In the genomic region with DNA sequence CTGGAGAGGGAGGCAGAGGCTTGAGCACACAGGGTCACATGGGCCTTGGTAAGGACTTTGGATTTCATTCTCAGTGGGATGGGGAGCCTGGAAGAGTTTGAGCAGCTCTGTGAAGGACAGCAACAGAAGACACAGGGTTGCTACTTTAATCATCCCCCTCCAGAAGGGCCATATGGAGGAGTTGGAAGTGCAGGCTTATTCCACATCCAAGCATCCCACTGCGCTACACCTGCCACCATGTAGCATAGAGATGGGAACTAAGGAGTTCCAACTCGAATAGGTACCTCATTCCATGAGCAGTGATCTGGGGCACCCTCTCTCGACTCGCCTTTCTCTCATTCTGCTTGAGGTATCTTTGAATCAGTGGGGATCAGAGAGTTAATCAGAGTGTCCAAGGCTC, we compare ENCODE assay signal across 24 cellular contexts. TPM values are rescaled to one million over a fixed set of nuclear protein-coding genes. Genes with fewer than 3 reads are reported as not detected.
DNase-seq lines count a peak whose midpoint lies in the region; ATAC-seq, FAIRE-seq and TF ChIP-seq lines count a peak whose summit lies in the region.
"Had no signal": no experiment of that assay in that cellular context is flagged by ENCODE, and none has a peak within 500 bp of the region (broad histone marks: within the 10 kb centered on the region; RNA-seq: fewer than 3 reads in every experiment).

No MANE protein-coding gene starts in this region.

- no peaks in the 10 kb centered on the region for H3K36me3 ChIP-seq in HepG2 (replicated peaks in 1 of 2; ENCODE audit: control insufficient read depth in 1 of 2, insufficient read depth in 2 of 2, low read length in 2 of 2)
- H3K36me3 ChIP-seq: BE2C; BLaER1 treated with 17β-estradiol and CSF1 and Interleukin-3, amounts not matched to agents 10 nM and 100 nM had no signal

- H3K27ac ChIP-seq in HepG2 (ENCODE audit: extremely low read length, insufficient read depth, low read length), result no peak overlapping the region
- H3K27ac ChIP-seq: A549; BLaER1 treated with 17β-estradiol and CSF1 and Interleukin-3, amounts not matched to agents 10 nM and 100 nM had no signal

- 0% methylated on average over 2 of the region's 4 CpGs for WGBS in HepG2 (ENCODE audit: low lambda C conversion rate)

- no peak overlapping the region for H3K4me2 ChIP-seq in HepG2 (ENCODE audit: low read depth, low read length)
- H3K4me2 ChIP-seq: A549; BLaER1 treated with 17β-estradiol and CSF1 and Interleukin-3, amounts not matched to agents 10 nM and 100 nM; GM23338 had no signal

- H3K9ac ChIP-seq in HepG2 (ENCODE audit: insufficient read depth, low read depth, low read length), result no peak overlapping the region
- H3K9ac ChIP-seq: BLaER1 treated with 17β-estradiol and CSF1 and Interleukin-3, amounts not matched to agents 10 nM and 100 nM had no signal

- intact Hi-C loops in cardiac septum (cut with DNase I) (no loop called here), HepG2 (cut with micrococcal nuclease; ENCODE audit: unreplicated experiment) (no loop called here)

- H3K79me2 ChIP-seq in HepG2 (ENCODE audit: insufficient read depth, low read length), result no peaks in the 10 kb centered on the region

- CTCF ChIA-PET in HepG2 (lab: Yijun Ruan, JAX; ENCODE audit: low intra/inter-chr PET ratio, low total read pairs), result no interaction called here

- FAIRE-seq in HepG2 (lab: Jason Lieb, UNC), result no peak
- FAIRE-seq: A549, D721Med, GM12878 had no signal

- H3K4me1 Mint-ChIP-seq in T-helper 17 cell, result peaks cover 17% of the 10 kb centered on the region
- H3K4me1 Mint-ChIP-seq: GM23338 had no signal

- H3K4me1 ChIP-seq in HepG2 (ENCODE audit: insufficient read depth, low read length), result no peaks in the 10 kb centered on the region
- H3K4me1 ChIP-seq: A549, BE2C had no signal

- H3K36me3 Mint-ChIP-seq in T-helper 17 cell (ENCODE audit: low read depth), result no peaks in the 10 kb centered on the region
- H3K36me3 Mint-ChIP-seq: CD14-positive monocyte; CD8-positive, alpha-beta memory T cell had no signal

- TF ChIP-seq POLR2A in HepG2 (IDR thresholded peaks at IDR 0.05; ENCODE audit: insufficient read depth in 1 of 2, low read depth in 2 of 2, low read length in 2 of 2), result no peak

- TF ChIP-seq RAD21 in HepG2 (CRISPR knock-in tag; IDR thresholded peaks at IDR 0.05), result no peak

- no peaks in the 10 kb centered on the region for H4K20me1 ChIP-seq in HepG2 (ENCODE audit: insufficient read depth, low read length)
- H4K20me1 ChIP-seq: BLaER1 treated with 17β-estradiol and CSF1 and Interleukin-3, amounts not matched to agents 10 nM and 100 nM had no signal

- no peak for ATAC-seq in T-helper 17 cell
- no peak for ATAC-seq in GM18909 (IDR thresholded peaks at IDR 0.05; ENCODE audit: poor library complexity, unreplicated experiment)
- no peak for ATAC-seq in HepG2
- ATAC-seq: A549, GM12878, GM23338, HCT116 had no signal

- H3K27ac Mint-ChIP-seq in T-helper 17 cell, result peak overlapping the region; percentile 39
- H3K27ac Mint-ChIP-seq: CD14-positive monocyte; CD4-positive, alpha-beta T cell; CD8-positive, alpha-beta memory T cell; GM23338; H9 had no signal

- TF ChIP-seq EP300 in HepG2 (IDR thresholded peaks at IDR 0.05; ENCODE audit: low read depth in 2 of 2, low read length in 2 of 2) (no peak), HepG2 (CRISPR knock-in tag; IDR thresholded peaks at IDR 0.05; ENCODE audit: borderline replicate concordance) (no peak)

- H3K4me3 ChIP-seq in HepG2 (replicated peaks in 1 of 3; ENCODE audit: insufficient read depth in 1 of 3, low read depth in 2 of 3, low read length in 3 of 3), result no peak overlapping the region
- H3K4me3 ChIP-seq: A549; BLaER1 treated with 17β-estradiol and CSF1 and Interleukin-3, amounts not matched to agents 10 nM and 100 nM; GM12878; GM23338 had no signal

- peaks cover 4 to 9% of the 10 kb centered on the region in 2 experiments; a peak in 3 of 5 replicates for H3K27me3 ChIP-seq in HepG2 (ENCODE audit: control insufficient read depth in 1 of 2, insufficient read depth in 2 of 2, low read length in 2 of 2)
- H3K27me3 ChIP-seq: BLaER1 treated with 17β-estradiol and CSF1 and Interleukin-3, amounts not matched to agents 10 nM and 100 nM had no signal

- H3K9me3 ChIP-seq in T-helper 17 cell (ENCODE audit: control insufficient read depth, low read length, poor library complexity, severe bottlenecking) (peaks cover 3% of the 10 kb centered on the region), HepG2 (ENCODE audit: low read length) (no peaks in the 10 kb centered on the region)
- H3K9me3 ChIP-seq: A549, BE2C had no signal

- POLR2A ChIA-PET in HepG2 (lab: Yijun Ruan, JAX), result no interaction called here

- BruUV-seq in HepG2 (replicated peaks; lab: Mats Ljungman, UMichigan), result no TSS peak

- H3K27me3 Mint-ChIP-seq in T-helper 17 cell, result peaks cover 27% of the 10 kb centered on the region

- no peak overlapping the region for H3K4me3 Mint-ChIP-seq in T-helper 17 cell
- H3K4me3 Mint-ChIP-seq: CD4-positive, alpha-beta T cell; CD8-positive, alpha-beta memory T cell; GM23338; H9 had no signal

- no peak overlapping the region for H2AFZ ChIP-seq in HepG2 (ENCODE audit: low read length)
- H2AFZ ChIP-seq: GM23338 had no signal

- TF ChIP-seq CTCF in HepG2 (CRISPR knock-in tag; IDR thresholded peaks at IDR 0.05), result no peak

- in situ Hi-C loops in G401 (cut with HindIII; ENCODE audit: low sequenced_read_pairs), result no loop called here
- in situ Hi-C loops in HepG2 (cut with HindIII; ENCODE audit: extremely low pct_ligation_motif_present, low pct_unique_long_range_greater_than_20kb), result no loop called here

- peak; percentile 97 for DNase-seq in G401 (ENCODE audit: low spot score)
- no peak for DNase-seq in T-helper 17 cell
- peak; percentile 81 for DNase-seq in cerebellum (ENCODE audit: low spot score)
- DNase-seq in pons (ENCODE audit: low spot score), result peak; percentile 10
- no peak for DNase-seq in cardiac septum (ENCODE audit: low spot score)
- DNase-seq in HepG2 (ENCODE audit: low spot score), result no peak
- DNase-seq: 8988T; ACHN; AML-193; BE2C; CD4-positive, alpha-beta T cell; CD8-positive, alpha-beta memory T cell; DMS 273 treated with DMSO at 0.1 percent for 48 hours; DND-41; GDM1; H9 had no signal

TF ChIP-seq in HepG2, 621 proteins besides CTCF, POLR2A, EP300 and RAD21 (continues in another document):
- no peak for TF ChIP-seq ZSCAN29 (CRISPR knock-in tag; conservative IDR thresholded peaks at IDR 0.05)
- TF ChIP-seq CSRNP1 (CRISPR knock-in tag; IDR thresholded peaks at IDR 0.05), result no peak
- TF ChIP-seq ZKSCAN5 (CRISPR knock-in tag; IDR thresholded peaks at IDR 0.05), result no peak
- no peak for TF ChIP-seq ZNF382 (CRISPR knock-in tag; IDR thresholded peaks at IDR 0.05; ENCODE audit: borderline replicate concordance)
- no peak for TF ChIP-seq AGO1 (IDR thresholded peaks at IDR 0.05; ENCODE audit: low read depth, low read length, poor library complexity, severe bottlenecking)
- TF ChIP-seq, protein P1, sequence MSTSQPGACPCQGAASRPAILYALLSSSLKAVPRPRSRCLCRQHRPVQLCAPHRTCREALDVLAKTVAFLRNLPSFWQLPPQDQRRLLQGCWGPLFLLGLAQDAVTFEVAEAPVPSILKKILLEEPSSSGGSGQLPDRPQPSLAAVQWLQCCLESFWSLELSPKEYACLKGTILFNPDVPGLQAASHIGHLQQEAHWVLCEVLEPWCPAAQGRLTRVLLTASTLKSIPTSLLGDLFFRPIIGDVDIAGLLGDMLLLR (CRISPR knock-in tag; IDR thresholded peaks at IDR 0.05), result no peak

RNA-seq across cellular contexts. Expression of gene CTTNBP2NL, which starts 54.0 kb away (rescaled TPM):
- 13.2 and 14.8 TPM in 2 replicates for total RNA-seq in G401 (2014; rRNA removed; shearing (Covaris generic))
- total RNA-seq in T-helper 17 cell (under 1 TPM; 0.45 to 0.91 TPM), cerebellum (27.8 TPM), cardiac septum (19.1 TPM), HepG2 (2016; rRNA removed; fragmentation: Illumina TruSeq; extraction: Trizol) (4.1 and 6.1 TPM in 2 replicates)
- 0.79 and 1.0 TPM in 2 replicates for total RNA-seq in HepG2 (2016; cell fraction: cytosol; rRNA removed; fragmentation: Illumina TruSeq; extraction: Trizol; ENCODE audit: low read depth)
- total RNA-seq in HepG2 (2016; cell fraction: insoluble cytoplasmic fraction; rRNA removed; fragmentation: Illumina TruSeq; extraction: Trizol), result 3.9 and 7.0 TPM in 2 replicates
- total RNA-seq in HepG2 (2016; cell fraction: membrane; rRNA removed; fragmentation: Illumina TruSeq; extraction: Trizol), result 2.7 and 3.0 TPM in 2 replicates
- 3.4 and 3.8 TPM in 2 replicates for total RNA-seq in HepG2 (2016; cell fraction: nucleus; rRNA removed; fragmentation: Illumina TruSeq; extraction: Trizol)
- 2.1 and 3.0 TPM in 2 replicates for polyA plus RNA-seq in HepG2 (2011; rRNA removed)
- polyA plus RNA-seq in HepG2 (2011; cell fraction: cytosol; rRNA removed), result 1.1 and 2.2 TPM in 2 replicates
- polyA plus RNA-seq in HepG2 (2011; cell fraction: nucleus; rRNA removed), result 3.2 and 3.8 TPM in 2 replicates
- polyA plus RNA-seq in HepG2 (2012), result 3.3 and 3.8 TPM in 2 replicates
- 0.33 and 0.38 TPM in 2 replicates for polyA plus RNA-seq in HepG2 (2016; cell fraction: cytosol; fragmentation: Illumina TruSeq; extraction: Trizol; ENCODE audit: low read depth)
- 4.1 and 4.2 TPM in 2 replicates for polyA plus RNA-seq in HepG2 (2016; cell fraction: insoluble cytoplasmic fraction; fragmentation: Illumina TruSeq; extraction: Trizol; ENCODE audit: low read depth)
- 0.71 and 0.99 TPM in 2 replicates for polyA plus RNA-seq in HepG2 (2016; cell fraction: membrane; fragmentation: Illumina TruSeq; extraction: Trizol; ENCODE audit: low read depth)
- polyA plus RNA-seq in HepG2 (2016; cell fraction: nucleus; fragmentation: Illumina TruSeq; extraction: Trizol; ENCODE audit: insufficient read depth, low read depth), result 2.9 and 4.9 TPM in 2 replicates
- 6.0 and 23.5 TPM in 2 replicates for polyA minus RNA-seq in HepG2 (2011; rRNA and poly(A)+ RNA removed; ENCODE audit: low replicate concordance)
- polyA minus RNA-seq in HepG2 (2011; cell fraction: cytosol; rRNA and poly(A)+ RNA removed), result 2.5 and 3.6 TPM in 2 replicates
- polyA minus RNA-seq in HepG2 (2011; cell fraction: nucleus; rRNA and poly(A)+ RNA removed), result 17.0 and 19.6 TPM in 2 replicates

Comparison
In these comparisons a context has a peak if more than half of its experiments do, and no peak if none do; other contexts are left out.
1. DNase-seq: peak in G401 (single experiment), cerebellum (single experiment) and pons (single experiment); none in T-helper 17 cell (0 of 3), cardiac septum (single experiment) and HepG2 (single experiment).